In genomic region chr12:926641-927040, GRCh38 we compare ENCODE assay signal across 27 cellular contexts.
"Had no signal": no experiment of that assay in that cellular context is flagged by ENCODE, and none has a peak within 500 bp of the region (broad histone marks: within the 10 kb centered on the region; RNA-seq: fewer than 3 reads in every experiment).

No MANE protein-coding gene starts in this region.

- H3K4me2 ChIP-seq: smooth muscle cell had no signal

- H3K27ac ChIP-seq: coronary artery, esophagus squamous epithelium, neutrophil, pancreas, testis, tibial artery had no signal

- H3K4me3 Mint-ChIP-seq: immature natural killer cell, memory B cell, natural killer cell, neural crest cell, type B pancreatic cell had no signal

- H3K4me3 ChIP-seq: coronary artery, esophagus squamous epithelium, lung, pancreas, smooth muscle cell, testis, tibial artery had no signal

- H3K4me1 Mint-ChIP-seq: immature natural killer cell, memory B cell, natural killer cell, neural crest cell had no signal

- H3K27ac Mint-ChIP-seq: memory B cell, progenitor cell of endocrine pancreas, type B pancreatic cell had no signal

- H3K4me1 ChIP-seq: esophagus squamous epithelium, pancreas, testis, tibial artery had no signal

- H3K36me3 Mint-ChIP-seq: natural killer cell had no signal

- ATAC-seq: natural killer cell; pancreas; sciatic nerve; stimulated activated naive CD8-positive, alpha-beta T cell treated with anti-CD3 and anti-CD28 coated beads, Interleukin-15, Interleukin-2, amounts not matched to agents 100 U/mL and 50 U/mL, for 24 hours had no signal

- H3K9me3 ChIP-seq: esophagus squamous epithelium, neutrophil, pancreas, testis, tibial artery had no signal

- H3K27me3 ChIP-seq: esophagus squamous epithelium, neutrophil, pancreas, testis, tibial artery had no signal

- H3K9me3 Mint-ChIP-seq: immature natural killer cell, memory B cell, natural killer cell, neural crest cell, type B pancreatic cell had no signal

- DNase-seq: dermis blood vessel endothelial cell; effector memory CD4-positive, alpha-beta T cell; erythroblast; esophagus squamous epithelium; foreskin melanocyte; glutamatergic neuron; hypothalamus; immature natural killer cell; natural killer cell; pancreas; stimulated activated CD4-positive, alpha-beta T cell treated with anti-CD3 and anti-CD28 coated beads, Interleukin-12 subunit alpha, Interleukin-12 subunit beta, amount 100 ng/mL, for 4 hours; stimulated activated CD4-positive, alpha-beta T cell treated with anti-CD3 and anti-CD28 coated beads, Interleukin-1b, Interleukin-23, amount 100 ng/mL, for 48 hours; stimulated activated CD4-positive, alpha-beta T cell treated with anti-CD3 and anti-CD28 coated beads, Interleukin-4, amount 100 ng/mL, for 1 hour; stimulated activated CD8-positive, alpha-beta memory T cell treated with anti-CD3 and anti-CD28 coated beads, Interleukin-4, amount 100 ng/mL, for 48 hours; stimulated activated naive CD8-positive, alpha-beta T cell treated with anti-CD3 and anti-CD28 coated beads, Interleukin-15, Interleukin-2, amounts not matched to agents 100 U/mL and 50 U/mL, for 24 hours; substantia nigra; testis; tibial artery had no signal

- H3K27me3 Mint-ChIP-seq: memory B cell, progenitor cell of endocrine pancreas, type B pancreatic cell had no signal
